In the genomic region with DNA sequence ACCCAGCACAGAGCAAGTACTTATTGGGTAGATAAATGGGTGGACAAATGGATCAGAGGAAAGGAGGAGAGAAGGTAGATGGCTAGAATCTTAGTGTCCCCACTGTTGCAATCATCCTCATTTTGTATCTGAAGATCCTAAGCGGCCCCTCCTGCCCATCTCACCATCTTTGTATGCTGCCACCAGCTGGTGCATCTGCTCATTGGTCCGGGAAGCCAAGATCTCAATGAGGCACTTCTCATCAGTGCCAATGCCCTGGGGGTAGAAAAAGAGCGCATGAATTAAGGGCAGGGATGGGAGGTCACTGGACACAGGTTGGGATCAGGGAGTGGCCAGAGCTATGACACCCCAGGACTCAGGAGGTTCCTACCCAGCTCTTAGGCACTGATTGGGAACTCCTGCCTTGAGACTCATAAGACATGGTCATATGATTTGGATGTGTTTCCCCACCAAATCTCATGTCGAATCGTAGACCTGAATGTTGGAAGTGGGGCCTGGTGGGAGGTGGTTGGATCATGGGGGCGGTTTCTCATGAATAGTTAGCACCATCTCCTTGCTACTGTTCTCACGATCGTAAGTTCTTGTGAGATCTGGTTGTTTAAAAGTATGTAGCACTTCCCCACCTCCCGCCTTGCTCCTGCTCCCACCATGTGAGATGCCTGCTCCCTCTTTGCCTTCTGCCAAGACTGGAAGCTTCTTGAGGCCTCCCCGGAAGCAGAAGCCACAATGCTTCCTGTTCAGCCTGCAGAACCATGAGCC, we compare ENCODE assay signal across 16 cellular contexts. TPM values are rescaled to one million over a fixed set of nuclear protein-coding genes. Genes with fewer than 3 reads are reported as not detected.
DNase-seq lines count a peak whose midpoint lies in the region; ATAC-seq and TF ChIP-seq lines count a peak whose summit lies in the region.
"Had no signal": no experiment of that assay in that cellular context is flagged by ENCODE, and none has a peak within 500 bp of the region (broad histone marks: within the 10 kb centered on the region; RNA-seq: fewer than 3 reads in every experiment).

No MANE protein-coding gene starts in this region.

- no peak for ATAC-seq in activated T-helper 17 cell treated with anti-CD3 and anti-CD28 coated beads, Interleukin-2, amount 50 U/mL, for 72 hours (replicated peaks)
- ATAC-seq in natural killer cell (no peak), HG03108 (IDR thresholded peaks at IDR 0.05; ENCODE audit: unreplicated experiment) (no peak), GM18870 (IDR thresholded peaks at IDR 0.05; ENCODE audit: unreplicated experiment) (no peak)
- ATAC-seq: left lung had no signal

- no peaks in the 10 kb centered on the region for H3K27me3 Mint-ChIP-seq in CD4-positive, alpha-beta memory T cell
- no peaks in the 10 kb centered on the region for H3K27me3 Mint-ChIP-seq in activated T-helper 17 cell treated with anti-CD3 and anti-CD28 coated beads, Interleukin-2, amount 50 U/mL, for 72 hours
- no peaks in the 10 kb centered on the region for H3K27me3 Mint-ChIP-seq in natural killer cell (ENCODE audit: low read depth in 2 of 2)

- no peaks in the 10 kb centered on the region for H3K27me3 ChIP-seq in CD4-positive, alpha-beta memory T cell (ENCODE audit: insufficient read depth, low read length)
- H3K27me3 ChIP-seq in DOHH2 (ENCODE audit: control insufficient read depth, low read length) = peaks cover 7% of the 10 kb centered on the region
- H3K27me3 ChIP-seq: left lung had no signal

- intact Hi-C loops in CD4-positive, alpha-beta memory T cell (cut with micrococcal nuclease) = no loop called here
- intact Hi-C loops in natural killer cell (cut with micrococcal nuclease) = loop anchor here (5.0 kb wide), 2 partner anchors 40 to 95 kb away; no protein-coding TSS in a partner anchor

- no peak overlapping the region for H3K4me2 ChIP-seq in DOHH2 (ENCODE audit: low read length)

- POLR2A ChIA-PET in CD4-positive, alpha-beta memory T cell (lab: Charles Lee; ENCODE audit: partially characterized antibody) = interaction anchor here (0.8 to 13.2 kb wide), 4 partner anchors 11 to 115 kb away, joined by 3 to 249 read pairs (median 4); a partner anchor contains a TSS

- peaks cover 79 to 91% of the 10 kb centered on the region in 2 donors for H3K36me3 Mint-ChIP-seq in CD4-positive, alpha-beta memory T cell
- peaks cover 98% of the 10 kb centered on the region for H3K36me3 Mint-ChIP-seq in activated T-helper 17 cell treated with anti-CD3 and anti-CD28 coated beads, Interleukin-2, amount 50 U/mL, for 72 hours (ENCODE audit: low read depth)
- peaks cover 50% of the 10 kb centered on the region for H3K36me3 Mint-ChIP-seq in natural killer cell

- peaks cover 69% of the 10 kb centered on the region for H3K4me1 ChIP-seq in CD4-positive, alpha-beta memory T cell (ENCODE audit: insufficient read depth, low read length)
- peaks cover 38% of the 10 kb centered on the region for H3K4me1 ChIP-seq in DOHH2 (ENCODE audit: control insufficient read depth, low read length)
- H3K4me1 ChIP-seq: HAP-1 had no signal

- H3F3A ChIP-seq in DOHH2 (ENCODE audit: control insufficient read depth, insufficient read depth) = no peaks in the 10 kb centered on the region

- peak overlapping the region; percentile 70 for H3K27ac ChIP-seq in CD4-positive, alpha-beta memory T cell (ENCODE audit: low read depth, low read length)
- H3K27ac ChIP-seq in DOHH2 (ENCODE audit: low read depth, low read length) = no peak overlapping the region
- H3K27ac ChIP-seq: left lung, VCaP had no signal

- H3K9me3 Mint-ChIP-seq in CD4-positive, alpha-beta memory T cell = no peaks in the 10 kb centered on the region
- no peaks in the 10 kb centered on the region for H3K9me3 Mint-ChIP-seq in activated T-helper 17 cell treated with anti-CD3 and anti-CD28 coated beads, Interleukin-2, amount 50 U/mL, for 72 hours
- no peaks in the 10 kb centered on the region for H3K9me3 Mint-ChIP-seq in natural killer cell
- H3K9me3 Mint-ChIP-seq: endodermal cell had no signal

- no peaks in the 10 kb centered on the region for H3K9me2 ChIP-seq in DOHH2 (replicated peaks; ENCODE audit: control insufficient read depth, low read length)

- H3K4me1 Mint-ChIP-seq in CD4-positive, alpha-beta memory T cell = peaks cover 53 to 92% (median 83%) of the 10 kb centered on the region in 4 donors
- H3K4me1 Mint-ChIP-seq in activated T-helper 17 cell treated with anti-CD3 and anti-CD28 coated beads, Interleukin-2, amount 50 U/mL, for 72 hours = peaks cover 69% of the 10 kb centered on the region
- H3K4me1 Mint-ChIP-seq in natural killer cell = peaks cover 53 to 81% of the 10 kb centered on the region in 2 donors

- H3K27ac Mint-ChIP-seq in CD4-positive, alpha-beta memory T cell = peak overlapping the region; percentile 82 to 94 (median 91)
- H3K27ac Mint-ChIP-seq in activated T-helper 17 cell treated with anti-CD3 and anti-CD28 coated beads, Interleukin-2, amount 50 U/mL, for 72 hours = peak overlapping the region; percentile 44
- peak overlapping the region; percentile 80 to 95 for H3K27ac Mint-ChIP-seq in natural killer cell
- H3K27ac Mint-ChIP-seq: endodermal cell had no signal

- H3K9me3 ChIP-seq in CD4-positive, alpha-beta memory T cell (ENCODE audit: control insufficient read depth in 1 of 2, low read length in 2 of 2) = no peaks in the 10 kb centered on the region
- no peaks in the 10 kb centered on the region for H3K9me3 ChIP-seq in DOHH2 (ENCODE audit: control insufficient read depth, insufficient read depth, low read length)
- H3K9me3 ChIP-seq: HAP-1, left lung had no signal

- H4K20me1 ChIP-seq in DOHH2 (ENCODE audit: control insufficient read depth, insufficient read depth, low read depth, low read length) = no peaks in the 10 kb centered on the region

- CTCF ChIA-PET in CD4-positive, alpha-beta memory T cell (lab: Charles Lee; ENCODE audit: partially characterized antibody) = interaction anchor here (1.6 to 50.2 kb wide), 3 partner anchors 4 to 85 kb away, joined by 5 to 2066 read pairs (median 2066); a partner anchor contains a TSS

- DNase-seq in CD4-positive, alpha-beta memory T cell = no peak
- DNase-seq in natural killer cell = no peak
- no peak for DNase-seq in NCI-H1092 treated with DMSO at 0.1 percent for 48 hours (lab: John Stamatoyannopoulos, UW)
- DNase-seq: activated gamma-delta T cell, AML-193, endodermal cell, left lung, NCI-H1694, OCI-M1, SHP77 treated with DMSO at 0.1 percent for 48 hours had no signal

- H3K36me3 ChIP-seq in CD4-positive, alpha-beta memory T cell (ENCODE audit: insufficient read depth, low read length) = peaks cover 74% of the 10 kb centered on the region
- no peaks in the 10 kb centered on the region for H3K36me3 ChIP-seq in DOHH2 (ENCODE audit: control insufficient read depth, low read length)

- peak; percentile 15 for TF ChIP-seq CTCF in DOHH2 (IDR thresholded peaks at IDR 0.05; ENCODE audit: low read depth, low read length, poor library complexity, severe bottlenecking)
- TF ChIP-seq CTCF in natural killer cell (IDR thresholded peaks at IDR 0.05) = no peak

- no peak overlapping the region for H3K4me3 Mint-ChIP-seq in CD4-positive, alpha-beta memory T cell
- no peak overlapping the region for H3K4me3 Mint-ChIP-seq in activated T-helper 17 cell treated with anti-CD3 and anti-CD28 coated beads, Interleukin-2, amount 50 U/mL, for 72 hours
- H3K4me3 Mint-ChIP-seq in natural killer cell = no peak overlapping the region
- H3K4me3 Mint-ChIP-seq: endodermal cell had no signal

- H3K79me2 ChIP-seq in DOHH2 (ENCODE audit: control insufficient read depth, low read length) = no peaks in the 10 kb centered on the region

- H3K4me3 ChIP-seq in CD4-positive, alpha-beta memory T cell (ENCODE audit: low read length in 2 of 2) = no peak overlapping the region
- H3K4me3 ChIP-seq in DOHH2 (ENCODE audit: low read length) = no peak overlapping the region
- H3K4me3 ChIP-seq: HAP-1, left lung had no signal

RNA-seq across cellular contexts. Expression of a gene that starts 20.3 kb away (rescaled TPM):
- 100 to 1,000 TPM; 318 to 342 TPM for total RNA-seq in CD4-positive, alpha-beta memory T cell
- polyA plus RNA-seq in CD4-positive, alpha-beta memory T cell = 100 to 1,000 TPM; 229 to 330 TPM
- 100 to 1,000 TPM; 432 to 559 TPM for total RNA-seq in activated T-helper 17 cell treated with anti-CD3 and anti-CD28 coated beads, Interleukin-2, amount 50 U/mL, for 72 hours
- total RNA-seq in natural killer cell = 100 to 1,000 TPM; 504 to 629 (median 535) TPM

RNA-seq across cellular contexts. Expression of a gene that starts 56.4 kb away (rescaled TPM):
- total RNA-seq in CD4-positive, alpha-beta memory T cell = 100 to 1,000 TPM; 227 to 233 TPM
- polyA plus RNA-seq in CD4-positive, alpha-beta memory T cell = 10 to 100 TPM; 31.5 to 70.2 TPM
- 100 to 1,000 TPM; 316 to 609 TPM for total RNA-seq in activated T-helper 17 cell treated with anti-CD3 and anti-CD28 coated beads, Interleukin-2, amount 50 U/mL, for 72 hours
- 100 to 1,000 TPM; 140 to 180 (median 153) TPM for total RNA-seq in natural killer cell
